Comparison of ENCODE assay signal across 8 cellular contexts in genomic region chr7:151408839-151409554, GRCh38. TPM values are rescaled to one million over a fixed set of nuclear protein-coding genes. Genes with fewer than 3 reads are reported as not detected.
DNase-seq lines count a peak whose midpoint lies in the region; ATAC-seq lines count a peak whose summit lies in the region.

No MANE protein-coding gene starts in this region.

- H3K27me3 Mint-ChIP-seq in IgD-negative memory B cell (peaks cover 52% of the 10 kb centered on the region), immature natural killer cell (ENCODE audit: low read depth in 3 of 3) (peaks cover 14 to 24% (median 16%) of the 10 kb centered on the region in 3 donors)
- H3K27me3 Mint-ChIP-seq in stimulated activated naive B cell treated with anti-CD40 and anti-IgM and Interleukin-4, amounts not matched to agents 10 μg/mL and 1 μg/mL and 100 μg/mL, for 72 hours: peaks cover 40 to 58% of the 10 kb centered on the region in 2 donors

- H3K27ac Mint-ChIP-seq in IgD-negative memory B cell (peak overlapping the region; percentile 53 to 83 (median 58)), immature natural killer cell (peak overlapping the region in 5 of 6 donors; percentile 19 to 90 (median 73))
- no peak overlapping the region for H3K27ac Mint-ChIP-seq in activated naive CD4-positive, alpha-beta T cell treated with anti-CD3 and anti-CD28 coated beads, Interleukin-2, amount 50 U/mL, for 72 hours
- H3K27ac Mint-ChIP-seq in stimulated activated naive B cell treated with anti-CD40 and anti-IgM and Interleukin-4, amounts not matched to agents 10 μg/mL and 1 μg/mL and 100 μg/mL, for 72 hours: peak overlapping the region; percentile 32

- peaks cover 10 to 14% (median 13%) of the 10 kb centered on the region in 3 donors for H3K4me1 Mint-ChIP-seq in IgD-negative memory B cell
- peaks cover 9 to 10% of the 10 kb centered on the region in 2 donors for H3K4me1 Mint-ChIP-seq in immature natural killer cell
- H3K4me1 Mint-ChIP-seq in stimulated activated naive B cell treated with anti-CD40 and anti-IgM and Interleukin-4, amounts not matched to agents 10 μg/mL and 1 μg/mL and 100 μg/mL, for 72 hours: peaks cover 19 to 39% of the 10 kb centered on the region in 2 donors

- peak overlapping the region; percentile 42 to 84 (median 62) for H3K4me3 Mint-ChIP-seq in IgD-negative memory B cell
- peak overlapping the region; percentile 58 to 85 (median 71) for H3K4me3 Mint-ChIP-seq in immature natural killer cell
- peak overlapping the region; percentile 61 to 74 for H3K4me3 Mint-ChIP-seq in stimulated activated naive B cell treated with anti-CD40 and anti-IgM and Interleukin-4, amounts not matched to agents 10 μg/mL and 1 μg/mL and 100 μg/mL, for 72 hours

- no peak for DNase-seq in activated naive CD4-positive, alpha-beta T cell treated with anti-CD3 and anti-CD28 coated beads, Interleukin-2, amount 50 U/mL, for 72 hours (ENCODE audit: low spot score in 2 of 2)
- DNase-seq in immature natural killer cell (peak; percentile 65 to 78 (median 77)), C1 segment of cervical spinal cord (lab: John Stamatoyannopoulos, UW) (no peak), left lobe of liver (ENCODE audit: low spot score) (no peak)
- DNase-seq in stimulated activated naive B cell treated with anti-CD40 and anti-IgM and Interleukin-4, amounts not matched to agents 10 μg/mL and 1 μg/mL and 100 μg/mL, for 72 hours: no peak
- no peak for DNase-seq in stimulated activated CD4-positive, alpha-beta T cell treated with anti-CD3 and anti-CD28 coated beads, Interleukin-2, amount 100 ng/mL, for 24 hours

- no peaks in the 10 kb centered on the region for H3K36me3 Mint-ChIP-seq in IgD-negative memory B cell
- peaks cover 8 to 12% of the 10 kb centered on the region in 2 donors for H3K36me3 Mint-ChIP-seq in activated naive CD4-positive, alpha-beta T cell treated with anti-CD3 and anti-CD28 coated beads, Interleukin-2, amount 50 U/mL, for 72 hours
- H3K36me3 Mint-ChIP-seq in immature natural killer cell: no peaks in the 10 kb centered on the region
- no peaks in the 10 kb centered on the region for H3K36me3 Mint-ChIP-seq in stimulated activated naive B cell treated with anti-CD40 and anti-IgM and Interleukin-4, amounts not matched to agents 10 μg/mL and 1 μg/mL and 100 μg/mL, for 72 hours

- peak; percentile 52 for ATAC-seq in GM18519 (IDR thresholded peaks at IDR 0.05; ENCODE audit: low FRiP score, unreplicated experiment)
- peak; percentile 31 to 45 for ATAC-seq in activated naive CD4-positive, alpha-beta T cell treated with anti-CD3 and anti-CD28 coated beads, Interleukin-2, amount 50 U/mL, for 72 hours
- ATAC-seq in stimulated activated naive B cell treated with anti-CD40 and anti-IgM and Interleukin-4, amounts not matched to agents 10 μg/mL and 1 μg/mL and 100 μg/mL, for 72 hours (replicated peaks): peak; percentile 60 to 61
- ATAC-seq in left lobe of liver: no peak

- H3K9me3 Mint-ChIP-seq in IgD-negative memory B cell (peaks cover 0 to 1% (median 0%) of the 10 kb centered on the region in 3 donors), immature natural killer cell (no peaks in the 10 kb centered on the region)
- no peaks in the 10 kb centered on the region for H3K9me3 Mint-ChIP-seq in activated naive CD4-positive, alpha-beta T cell treated with anti-CD3 and anti-CD28 coated beads, Interleukin-2, amount 50 U/mL, for 72 hours
- H3K9me3 Mint-ChIP-seq in stimulated activated naive B cell treated with anti-CD40 and anti-IgM and Interleukin-4, amounts not matched to agents 10 μg/mL and 1 μg/mL and 100 μg/mL, for 72 hours: no peaks in the 10 kb centered on the region

RNA-seq across cellular contexts. Expression of gene WDR86, which starts 0.8 kb away (rescaled TPM):
- 0.54 TPM for polyA plus RNA-seq in IgD-negative memory B cell
- total RNA-seq in activated naive CD4-positive, alpha-beta T cell treated with anti-CD3 and anti-CD28 coated beads, Interleukin-2, amount 50 U/mL, for 72 hours: not detected
- polyA plus RNA-seq in immature natural killer cell: 1 to 10 TPM in 2 of 3 donors, under 1 TPM in 1; 0.75 to 2.2 (median 2.2) TPM
- 0.28 TPM for total RNA-seq in left lobe of liver

RNA-seq across cellular contexts. Expression of gene CRYGN, which starts 30.9 kb away (rescaled TPM):
- not detected for polyA plus RNA-seq in IgD-negative memory B cell
- total RNA-seq in activated naive CD4-positive, alpha-beta T cell treated with anti-CD3 and anti-CD28 coated beads, Interleukin-2, amount 50 U/mL, for 72 hours: under 1 TPM in 1 of 2 donors, not detected in 1; 0.61 TPM
- polyA plus RNA-seq in immature natural killer cell: not detected
- total RNA-seq in left lobe of liver: not detected

Comparison
In these comparisons a context has a peak if more than half of its experiments do, and no peak if none do; other contexts are left out.
1. H3K27ac Mint-ChIP-seq: peak in IgD-negative memory B cell (3 of 3), immature natural killer cell (5 of 6) and stimulated activated naive B cell treated with anti-CD40 and anti-IgM and Interleukin-4, amounts not matched to agents 10 μg/mL and 1 μg/mL and 100 μg/mL, for 72 hours (single experiment); none in activated naive CD4-positive, alpha-beta T cell treated with anti-CD3 and anti-CD28 coated beads, Interleukin-2, amount 50 U/mL, for 72 hours (0 of 2).
2. DNase-seq: peak in immature natural killer cell (3 of 3); none in activated naive CD4-positive, alpha-beta T cell treated with anti-CD3 and anti-CD28 coated beads, Interleukin-2, amount 50 U/mL, for 72 hours (0 of 2), stimulated activated naive B cell treated with anti-CD40 and anti-IgM and Interleukin-4, amounts not matched to agents 10 μg/mL and 1 μg/mL and 100 μg/mL, for 72 hours (single experiment), stimulated activated CD4-positive, alpha-beta T cell treated with anti-CD3 and anti-CD28 coated beads, Interleukin-2, amount 100 ng/mL, for 24 hours (0 of 2), C1 segment of cervical spinal cord (0 of 14) and left lobe of liver (single experiment).
3. Peak in every context shown above with its lines, with median percentiles within 50 percentile points of each other: H3K4me3 Mint-ChIP-seq.